17 cellular contexts compared by ENCODE assay signal in genomic region chr14:33754264-33754663, GRCh38.
DNase-seq lines count a peak whose midpoint lies in the region; ATAC-seq and TF ChIP-seq lines count a peak whose summit lies in the region.
"Had no signal": no experiment of that assay in that cellular context is flagged by ENCODE, and none has a peak within 500 bp of the region (broad histone marks: within the 10 kb centered on the region; RNA-seq: fewer than 3 reads in every experiment).

No MANE protein-coding gene starts in this region.

- no peak overlapping the region for H2AK5ac ChIP-seq in trophoblast cell (ENCODE audit: low read length)

- TF ChIP-seq CTCF in SK-N-SH (IDR thresholded peaks at IDR 0.05) (no peak), foreskin keratinocyte (conservative IDR thresholded peaks at IDR 0.05) (no peak)

- no peak overlapping the region for H3K18ac ChIP-seq in trophoblast cell (ENCODE audit: low read length)

- POLR2A ChIA-PET in SK-N-SH (lab: Yijun Ruan, JAX): interaction anchor here (0.5 kb wide), 1 partner anchor 1100 kb away, joined by 5 read pairs; no protein-coding TSS in a partner anchor

- no peak overlapping the region for H3K14ac ChIP-seq in trophoblast cell (ENCODE audit: low read length)

- 76 to 78% methylated on average over 4 of the region's 4 CpGs for WGBS in GM23248 (ENCODE audit: low coverage in 1 of 2, low lambda C conversion rate in 2 of 2, missing lambda C conversion rate in 2 of 2), 2 experiments
- WGBS in SK-N-SH (ENCODE audit: low lambda C conversion rate): 74% methylated on average over 4 of the region's 4 CpGs
- WGBS in trophoblast cell (ENCODE audit: extremely low coverage, insufficient coverage, insufficient read length): no CpG with 5 or more reads among the region's 4 CpGs

- no peak overlapping the region for H3K4ac ChIP-seq in trophoblast cell (ENCODE audit: low read depth, low read length)

- H2BK5ac ChIP-seq in trophoblast cell (ENCODE audit: low read depth, low read length, poor library complexity): no peak overlapping the region

- TF ChIP-seq RAD21 in SK-N-SH (IDR thresholded peaks at IDR 0.05; ENCODE audit: low read length): no peak

- H4K20me1 ChIP-seq in GM23248 (ENCODE audit: insufficient read depth): no peaks in the 10 kb centered on the region
- H4K20me1 ChIP-seq in SK-N-SH (ENCODE audit: insufficient read depth): no peaks in the 10 kb centered on the region

- CTCF ChIA-PET in SK-N-SH (lab: Yijun Ruan, JAX): no interaction called here

- H3K4me1 ChIP-seq in GM23248 (ENCODE audit: insufficient read depth) (no peaks in the 10 kb centered on the region), SK-N-SH (ENCODE audit: control insufficient read depth in 1 of 2, insufficient read depth in 2 of 2, low read depth in 1 of 2, low read length in 1 of 2) (peaks cover 0 to 5% of the 10 kb centered on the region in 2 experiments; a peak in 1 of 4 replicates), foreskin keratinocyte (no peaks in the 10 kb centered on the region), trophoblast cell (ENCODE audit: control insufficient read depth in 1 of 2, insufficient read depth in 2 of 2, low read length in 2 of 2) (peaks cover 3 to 12% of the 10 kb centered on the region in 2 experiments)
- H3K4me1 ChIP-seq: left ventricle myocardium inferior, suprapubic skin had no signal

- no peaks in the 10 kb centered on the region for H3K79me2 ChIP-seq in GM23248 (ENCODE audit: insufficient read depth)
- H3K79me2 ChIP-seq in SK-N-SH (ENCODE audit: insufficient read depth): no peaks in the 10 kb centered on the region
- no peaks in the 10 kb centered on the region for H3K79me2 ChIP-seq in trophoblast cell (ENCODE audit: control insufficient read depth, insufficient read depth, low read length, poor library complexity)

- no peak overlapping the region for H2BK12ac ChIP-seq in trophoblast cell (ENCODE audit: low read length)

- H2BK120ac ChIP-seq in trophoblast cell (ENCODE audit: insufficient read depth, low read length, poor library complexity): no peak overlapping the region

- in situ Hi-C loops in GM23248 (cut with MboI): no loop called here

- H4K12ac ChIP-seq in trophoblast cell (ENCODE audit: low read depth, low read length): no peak overlapping the region

- no peak overlapping the region for H3K9ac ChIP-seq in GM23248
- H3K9ac ChIP-seq in SK-N-SH: no peak overlapping the region
- H3K9ac ChIP-seq in trophoblast cell (ENCODE audit: low read length): no peak overlapping the region

- H3K4me3 ChIP-seq in GM23248: no peak overlapping the region
- no peak overlapping the region for H3K4me3 ChIP-seq in SK-N-SH (ENCODE audit: low read depth in 2 of 2, low read length in 1 of 2)
- H3K4me3 ChIP-seq in trophoblast cell (ENCODE audit: low read depth, low read length): no peak overlapping the region
- H3K4me3 ChIP-seq: left ventricle myocardium inferior, ovary, suprapubic skin had no signal

- no peak overlapping the region for H3K23ac ChIP-seq in trophoblast cell (ENCODE audit: low read length)

- H3K27ac ChIP-seq in GM23248: no peak overlapping the region
- no peak overlapping the region for H3K27ac ChIP-seq in SK-N-SH (ENCODE audit: low read depth in 2 of 2, low read length in 1 of 2)
- no peak overlapping the region for H3K27ac ChIP-seq in foreskin keratinocyte
- H3K27ac ChIP-seq in trophoblast cell (ENCODE audit: low read depth, low read length): peak overlapping the region; percentile 45
- H3K27ac ChIP-seq: left ventricle myocardium inferior, ovary, suprapubic skin, WERI-Rb-1 had no signal

- H3K4me2 ChIP-seq in GM23248 (ENCODE audit: unreplicated experiment) (no peak overlapping the region), SK-N-SH (no peak overlapping the region), trophoblast cell (ENCODE audit: low read length) (no peak overlapping the region)

- DNase-seq in GM23248: peak; percentile 21
- DNase-seq in SK-N-SH: no peak
- DNase-seq in foreskin keratinocyte: peak in 1 of 2 donors; percentile 24
- peak; percentile 56 to 82 for DNase-seq in trophoblast cell
- DNase-seq in amygdala (lab: John Stamatoyannopoulos, UW): no peak
- no peak for DNase-seq in NCI-H2171 treated with DMSO at 0.1 percent for 48 hours (lab: John Stamatoyannopoulos, UW)
- DNase-seq in D341Med (ENCODE audit: low spot score): no peak
- no peak for DNase-seq in stimulated activated naive CD8-positive, alpha-beta T cell treated with anti-CD3 and anti-CD28 coated beads, Interleukin-15, Interleukin-2, amounts not matched to agents 100 U/mL and 50 U/mL, for 24 hours
- DNase-seq: Calu3; left ventricle myocardium inferior; NCI-H1694 treated with DMSO at 0.1 percent for 48 hours; ovary; stimulated activated CD4-positive, alpha-beta T cell treated with anti-CD3 and anti-CD28 coated beads, Interleukin-4, amount 100 ng/mL, for 24 hours; T-helper 1 cell; WERI-Rb-1 had no signal

- H2AFZ ChIP-seq in GM23248 (no peak overlapping the region), SK-N-SH (ENCODE audit: low read depth) (0 out of 2 replicates have a peak overlapping the region, but pooled peaks have one; percentile 9), trophoblast cell (ENCODE audit: insufficient read depth, low read length, poor library complexity) (no peak overlapping the region)

- H4K8ac ChIP-seq in trophoblast cell (ENCODE audit: low read depth, low read length): no peak overlapping the region

- H4K91ac ChIP-seq in trophoblast cell (ENCODE audit: low read depth, low read length): no peak overlapping the region

- H3K79me1 ChIP-seq in trophoblast cell (ENCODE audit: low read length): peaks cover 4% of the 10 kb centered on the region

- no peaks in the 10 kb centered on the region for H3K9me3 ChIP-seq in GM23248 (ENCODE audit: low read depth)
- H3K9me3 ChIP-seq in SK-N-SH: no peaks in the 10 kb centered on the region
- peaks cover 2% of the 10 kb centered on the region for H3K9me3 ChIP-seq in trophoblast cell (ENCODE audit: insufficient read depth, low read depth, low read length)
- H3K9me3 ChIP-seq: left ventricle myocardium inferior, ovary, suprapubic skin had no signal

- no peaks in the 10 kb centered on the region for H3K9me2 ChIP-seq in GM23248 (ENCODE audit: insufficient read depth)
- no peaks in the 10 kb centered on the region for H3K9me2 ChIP-seq in SK-N-SH

- H3K27me3 ChIP-seq in GM23248 (replicated peaks; ENCODE audit: insufficient read depth) (no peaks in the 10 kb centered on the region), SK-N-SH (ENCODE audit: insufficient read depth) (no peaks in the 10 kb centered on the region), foreskin keratinocyte (peaks cover 8% of the 10 kb centered on the region), trophoblast cell (ENCODE audit: insufficient read depth, low read length) (no peaks in the 10 kb centered on the region)
- H3K27me3 ChIP-seq: ovary, suprapubic skin had no signal

- TF ChIP-seq EP300 in SK-N-SH (IDR thresholded peaks at IDR 0.05; ENCODE audit: borderline replicate concordance in 1 of 2, low read depth in 1 of 2, low read length in 1 of 2): no peak

- H3F3A ChIP-seq in GM23248 (ENCODE audit: insufficient read depth) (no peaks in the 10 kb centered on the region), SK-N-SH (replicated peaks; ENCODE audit: insufficient read depth) (no peaks in the 10 kb centered on the region)

- H3K36me3 ChIP-seq in GM23248 (ENCODE audit: low read depth) (no peaks in the 10 kb centered on the region), SK-N-SH (replicated peaks in 1 of 2; ENCODE audit: control insufficient read depth in 1 of 2, insufficient read depth in 2 of 2, low read length in 1 of 2) (no peaks in the 10 kb centered on the region), trophoblast cell (ENCODE audit: control insufficient read depth in 1 of 2, insufficient read depth in 2 of 2, low read length in 2 of 2) (no peaks in the 10 kb centered on the region)
- H3K36me3 ChIP-seq: left ventricle myocardium inferior, ovary, suprapubic skin, WERI-Rb-1 had no signal

- peak; percentile 22 for ATAC-seq in foreskin keratinocyte
- ATAC-seq in stimulated activated naive CD8-positive, alpha-beta T cell treated with anti-CD3 and anti-CD28 coated beads, Interleukin-15, Interleukin-2, amounts not matched to agents 100 U/mL and 50 U/mL, for 24 hours: no peak
- ATAC-seq: Right ventricle myocardium inferior had no signal

TF ChIP-seq in SK-N-SH, 30 proteins besides CTCF, POLR2A, EP300 and RAD21:
- TF ChIP-seq JUND (IDR thresholded peaks at IDR 0.05) (peak; percentile 61; the same call in 1 of the 2 replicates), FOSL2 (IDR thresholded peaks at IDR 0.05; ENCODE audit: borderline replicate concordance, low read depth) (no peak), TCF12 (IDR thresholded peaks at IDR 0.05) (peak; percentile 29; the same call in 1 of the 2 replicates), NFIC (IDR thresholded peaks at IDR 0.05; ENCODE audit: borderline replicate concordance) (no peak), GATA2 (CRISPR knock-in tag; IDR thresholded peaks at IDR 0.05) (no peak), SIN3A (IDR thresholded peaks at IDR 0.05; ENCODE audit: borderline replicate concordance, low read depth, low read length) (no peak), EZH2phosphoT487 (IDR thresholded peaks at IDR 0.05; ENCODE audit: borderline replicate concordance, low read depth) (no peak)

Comparison
In these comparisons a context has a peak if more than half of its experiments do, and no peak if none do; other contexts are left out.
1. DNase-seq: peak in GM23248 (single experiment) and trophoblast cell (2 of 2); none in SK-N-SH (single experiment), amygdala (0 of 56), NCI-H2171 treated with DMSO at 0.1 percent for 48 hours (single experiment), D341Med (single experiment) and stimulated activated naive CD8-positive, alpha-beta T cell treated with anti-CD3 and anti-CD28 coated beads, Interleukin-15, Interleukin-2, amounts not matched to agents 100 U/mL and 50 U/mL, for 24 hours (single experiment).